In genomic region chr6:155147958-155148663, GRCh38 we compare ENCODE assay signal across 1 cellular context.
TF ChIP-seq lines count a peak whose summit lies in the region.

No MANE protein-coding gene starts in this region.

TF ChIP-seq in K562, 482 proteins besides CTCF, POLR2A, EP300 and RAD21:
- TF ChIP-seq ATF2 (CRISPR knock-in tag; IDR thresholded peaks at IDR 0.05) (0 out of 2 replicates have a peak, but pooled peaks have one; percentile 30), KAT2B (IDR thresholded peaks at IDR 0.05; ENCODE audit: low read depth, low read length) (no peak)
